Comparison of ENCODE assay signal across 1 cellular context in genomic region chr21:14889080-14889805, GRCh38.
TF ChIP-seq lines count a peak whose summit lies in the region.

No MANE protein-coding gene starts in this region.

TF ChIP-seq in HepG2, 621 proteins besides CTCF, POLR2A, EP300 and RAD21 (continued from another document and continues in another):
- TF ChIP-seq ZHX1 (CRISPR knock-in tag; IDR thresholded peaks at IDR 0.05; ENCODE audit: low read depth) (peak; percentile 43; the same call in 1 of the 2 replicates), ATM (IDR thresholded peaks at IDR 0.05; ENCODE audit: borderline replicate concordance) (no peak), ZNF550 (CRISPR knock-in tag; IDR thresholded peaks at IDR 0.05; ENCODE audit: borderline replicate concordance) (no peak), EED (CRISPR knock-in tag; IDR thresholded peaks at IDR 0.05) (no peak), TAF1 (CRISPR knock-in tag; IDR thresholded peaks at IDR 0.05) (no peak), ZBTB20 (CRISPR knock-in tag; IDR thresholded peaks at IDR 0.05; ENCODE audit: borderline replicate concordance, low read depth) (peak; percentile 54; the same call in 1 of the 2 replicates), ADNP (CRISPR knock-in tag; IDR thresholded peaks at IDR 0.05) (no peak), MTF1 (CRISPR knock-in tag; IDR thresholded peaks at IDR 0.05) (no peak), E2F5 (CRISPR knock-in tag; conservative IDR thresholded peaks at IDR 0.05) (no peak), SRSF1 (optimal IDR thresholded peaks at IDR 0.05; ENCODE audit: low read depth, low read length) (no peak), STAT6 (CRISPR knock-in tag; IDR thresholded peaks at IDR 0.05; ENCODE audit: borderline replicate concordance) (no peak), SMAD1 (CRISPR knock-in tag; IDR thresholded peaks at IDR 0.05; ENCODE audit: borderline replicate concordance, low read depth) (no peak), PAF1 (CRISPR knock-in tag; IDR thresholded peaks at IDR 0.05) (no peak), ZNF33B (CRISPR knock-in tag; IDR thresholded peaks at IDR 0.05) (no peak), ZNF337 (CRISPR knock-in tag; IDR thresholded peaks at IDR 0.05; ENCODE audit: borderline replicate concordance, low read depth) (no peak), ZNF138 (CRISPR knock-in tag; IDR thresholded peaks at IDR 0.05; ENCODE audit: low read depth) (no peak), PBX2 (CRISPR knock-in tag; IDR thresholded peaks at IDR 0.05) (no peak; the same call in 1 of the 2 replicates), TBP (CRISPR knock-in tag; IDR thresholded peaks at IDR 0.05) (no peak), ZNF569 (CRISPR knock-in tag; IDR thresholded peaks at IDR 0.05; ENCODE audit: borderline replicate concordance) (no peak), TRIM22 (IDR thresholded peaks at IDR 0.05) (no peak), BATF2 (CRISPR knock-in tag; IDR thresholded peaks at IDR 0.05) (no peak), ZNF510 (CRISPR knock-in tag; IDR thresholded peaks at IDR 0.05; ENCODE audit: low read depth) (no peak), XRCC5 (optimal IDR thresholded peaks at IDR 0.05; ENCODE audit: low read length) (peak; percentile 17), ATF7-NPFF (CRISPR knock-in tag; IDR thresholded peaks at IDR 0.05; ENCODE audit: low read depth) (no peak), DNMT3B (CRISPR knock-in tag; conservative IDR thresholded peaks at IDR 0.05) (0 out of 2 replicates have a peak, but pooled peaks have one; percentile 83), ZKSCAN5 (CRISPR knock-in tag; IDR thresholded peaks at IDR 0.05) (no peak), ZNF441 (CRISPR knock-in tag; IDR thresholded peaks at IDR 0.05; ENCODE audit: borderline replicate concordance) (no peak), NFYC (CRISPR knock-in tag; IDR thresholded peaks at IDR 0.05) (no peak), PPARG (CRISPR knock-in tag; conservative IDR thresholded peaks at IDR 0.05) (peak; percentile 67; the same call in 1 of the 2 replicates), ZSCAN25 (CRISPR knock-in tag; IDR thresholded peaks at IDR 0.05) (no peak), GTF2F1 (IDR thresholded peaks at IDR 0.05; ENCODE audit: low read length) (no peak), ZNF776 (CRISPR knock-in tag; IDR thresholded peaks at IDR 0.05) (no peak), ZNF770 (CRISPR knock-in tag; IDR thresholded peaks at IDR 0.05) (0 out of 2 replicates have a peak, but pooled peaks have one; percentile 36), EZH2 (conservative IDR thresholded peaks at IDR 0.05; ENCODE audit: low read depth, low read length) (no peak), ZNF670 (CRISPR knock-in tag; IDR thresholded peaks at IDR 0.05; ENCODE audit: borderline replicate concordance) (peak; percentile 75; the same call in 1 of the 2 replicates), ZNF720 (CRISPR knock-in tag; IDR thresholded peaks at IDR 0.05) (no peak), CHCHD3 (CRISPR knock-in tag; IDR thresholded peaks at IDR 0.05) (no peak), ZZZ3 (CRISPR knock-in tag; IDR thresholded peaks at IDR 0.05; ENCODE audit: borderline replicate concordance) (no peak), BRD4 (CRISPR knock-in tag; IDR thresholded peaks at IDR 0.05) (peak; percentile 35; the same call in 1 of the 2 replicates), PRDM10 (CRISPR knock-in tag; IDR thresholded peaks at IDR 0.05; ENCODE audit: low read depth) (no peak), ZFP41 (CRISPR knock-in tag; IDR thresholded peaks at IDR 0.05; ENCODE audit: borderline replicate concordance) (no peak), ATF7 (IDR thresholded peaks at IDR 0.05) (peak; percentile 37; the same call in 1 of the 2 replicates), ATF7 (CRISPR knock-in tag; IDR thresholded peaks at IDR 0.05) (no peak), ZNF850 (CRISPR knock-in tag; conservative IDR thresholded peaks at IDR 0.05) (no peak), HINFP (CRISPR knock-in tag; IDR thresholded peaks at IDR 0.05; ENCODE audit: low read depth) (no peak), MBNL3 (CRISPR knock-in tag; conservative IDR thresholded peaks at IDR 0.05) (0 out of 2 replicates have a peak, but pooled peaks have one; percentile 80), ATF3 (CRISPR knock-in tag; IDR thresholded peaks at IDR 0.05) (no peak), ZNF724P (CRISPR knock-in tag; IDR thresholded peaks at IDR 0.05; ENCODE audit: borderline replicate concordance) (no peak), NKX3-1 (CRISPR knock-in tag; IDR thresholded peaks at IDR 0.05) (no peak), SRY (CRISPR knock-in tag; IDR thresholded peaks at IDR 0.05) (no peak), ZFP37 (CRISPR knock-in tag; IDR thresholded peaks at IDR 0.05; ENCODE audit: borderline replicate concordance) (no peak), ZNF737 (CRISPR knock-in tag; IDR thresholded peaks at IDR 0.05; ENCODE audit: borderline replicate concordance) (no peak)
